ENCODE assay signal across 1 cellular context in the genomic region with DNA sequence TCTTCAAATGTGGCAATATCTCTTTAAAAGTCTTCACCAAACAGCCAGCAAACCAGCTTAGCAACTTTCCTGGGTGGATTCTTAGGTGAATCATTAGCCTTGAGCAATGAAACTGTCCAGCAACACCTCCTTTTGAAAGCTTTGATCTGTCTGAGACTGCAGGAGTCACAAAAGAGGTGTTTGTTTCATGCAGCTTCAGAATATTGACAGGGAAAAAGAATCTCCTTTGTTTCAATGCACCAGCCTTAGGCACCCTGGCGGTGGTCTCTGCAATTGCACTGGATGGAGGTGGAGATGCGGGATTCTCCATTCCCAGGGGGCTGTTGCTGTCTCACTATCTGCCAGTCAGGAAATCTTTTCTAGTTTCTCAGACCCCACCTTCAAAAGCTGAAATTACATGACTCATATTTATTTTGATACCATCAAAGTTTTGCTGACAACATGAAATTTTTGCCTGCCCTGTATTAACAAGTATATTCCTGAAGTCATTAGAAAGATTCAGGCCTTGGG.
TF ChIP-seq lines count a peak whose summit lies in the region.

No MANE protein-coding gene starts in this region.

TF ChIP-seq in HepG2, 621 proteins besides CTCF, POLR2A, EP300 and RAD21 (continued from another document and continues in another):
- TF ChIP-seq, protein P1, sequence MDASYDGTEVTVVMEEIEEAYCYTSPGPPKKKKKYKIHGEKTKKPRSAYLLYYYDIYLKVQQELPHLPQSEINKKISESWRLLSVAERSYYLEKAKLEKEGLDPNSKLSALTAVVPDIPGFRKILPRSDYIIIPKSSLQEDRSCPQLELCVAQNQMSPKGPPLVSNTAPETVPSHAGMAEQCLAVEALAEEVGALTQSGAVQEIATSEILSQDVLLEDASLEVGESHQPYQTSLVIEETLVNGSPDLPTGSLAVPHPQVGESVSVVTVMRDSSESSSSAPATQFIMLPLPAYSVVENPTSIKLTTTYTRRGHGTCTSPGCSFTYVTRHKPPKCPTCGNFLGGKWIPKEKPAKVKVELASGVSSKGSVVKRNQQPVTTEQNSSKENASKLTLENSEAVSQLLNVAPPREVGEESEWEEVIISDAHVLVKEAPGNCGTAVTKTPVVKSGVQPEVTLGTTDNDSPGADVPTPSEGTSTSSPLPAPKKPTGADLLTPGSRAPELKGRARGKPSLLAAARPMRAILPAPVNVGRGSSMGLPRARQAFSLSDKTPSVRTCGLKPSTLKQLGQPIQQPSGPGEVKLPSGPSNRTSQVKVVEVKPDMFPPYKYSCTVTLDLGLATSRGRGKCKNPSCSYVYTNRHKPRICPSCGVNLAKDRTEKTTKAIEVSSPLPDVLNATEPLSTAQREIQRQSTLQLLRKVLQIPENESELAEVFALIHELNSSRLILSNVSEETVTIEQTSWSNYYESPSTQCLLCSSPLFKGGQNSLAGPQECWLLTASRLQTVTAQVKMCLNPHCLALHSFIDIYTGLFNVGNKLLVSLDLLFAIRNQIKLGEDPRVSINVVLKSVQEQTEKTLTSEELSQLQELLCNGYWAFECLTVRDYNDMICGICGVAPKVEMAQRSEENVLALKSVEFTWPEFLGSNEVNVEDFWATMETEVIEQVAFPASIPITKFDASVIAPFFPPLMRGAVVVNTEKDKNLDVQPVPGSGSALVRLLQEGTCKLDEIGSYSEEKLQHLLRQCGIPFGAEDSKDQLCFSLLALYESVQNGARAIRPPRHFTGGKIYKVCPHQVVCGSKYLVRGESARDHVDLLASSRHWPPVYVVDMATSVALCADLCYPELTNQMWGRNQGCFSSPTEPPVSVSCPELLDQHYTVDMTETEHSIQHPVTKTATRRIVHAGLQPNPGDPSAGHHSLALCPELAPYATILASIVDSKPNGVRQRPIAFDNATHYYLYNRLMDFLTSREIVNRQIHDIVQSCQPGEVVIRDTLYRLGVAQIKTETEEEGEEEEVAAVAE (CRISPR knock-in tag; IDR thresholded peaks at IDR 0.05; ENCODE audit: borderline replicate concordance) = peak; percentile 60; the same call in 1 of the 2 replicates
- TF ChIP-seq ELF3 (CRISPR knock-in tag; IDR thresholded peaks at IDR 0.05) (peak; percentile 81), MXI1 (IDR thresholded peaks at IDR 0.05; ENCODE audit: borderline replicate concordance, low read depth, low read length) (0 out of 3 replicates have a peak, but pooled peaks have one; percentile 8), SP140L (CRISPR knock-in tag; IDR thresholded peaks at IDR 0.05; ENCODE audit: borderline replicate concordance) (0 out of 2 replicates have a peak, but pooled peaks have one; percentile 75), KLF9 (CRISPR knock-in tag; IDR thresholded peaks at IDR 0.05; ENCODE audit: low read depth) (no peak), BHLHE40 (IDR thresholded peaks at IDR 0.05; ENCODE audit: low read length) (peak; percentile 46; the same call in 1 of the 2 replicates), ETV5 (CRISPR knock-in tag; IDR thresholded peaks at IDR 0.05; ENCODE audit: borderline replicate concordance) (peak; percentile 64; the same call in 1 of the 2 replicates), ZNF839 (CRISPR knock-in tag; IDR thresholded peaks at IDR 0.05; ENCODE audit: borderline replicate concordance) (no peak), ZNF766 (CRISPR knock-in tag; IDR thresholded peaks at IDR 0.05; ENCODE audit: borderline replicate concordance) (no peak), CBX5 (CRISPR knock-in tag; IDR thresholded peaks at IDR 0.05; ENCODE audit: borderline replicate concordance) (peak; percentile 61; the same call in 1 of the 2 replicates), FOXO1 (CRISPR knock-in tag; IDR thresholded peaks at IDR 0.05) (peak; percentile 80), PCBP2 (optimal IDR thresholded peaks at IDR 0.05; ENCODE audit: low read depth, low read length, poor library complexity, severe bottlenecking) (no peak)
- TF ChIP-seq, protein P2, sequence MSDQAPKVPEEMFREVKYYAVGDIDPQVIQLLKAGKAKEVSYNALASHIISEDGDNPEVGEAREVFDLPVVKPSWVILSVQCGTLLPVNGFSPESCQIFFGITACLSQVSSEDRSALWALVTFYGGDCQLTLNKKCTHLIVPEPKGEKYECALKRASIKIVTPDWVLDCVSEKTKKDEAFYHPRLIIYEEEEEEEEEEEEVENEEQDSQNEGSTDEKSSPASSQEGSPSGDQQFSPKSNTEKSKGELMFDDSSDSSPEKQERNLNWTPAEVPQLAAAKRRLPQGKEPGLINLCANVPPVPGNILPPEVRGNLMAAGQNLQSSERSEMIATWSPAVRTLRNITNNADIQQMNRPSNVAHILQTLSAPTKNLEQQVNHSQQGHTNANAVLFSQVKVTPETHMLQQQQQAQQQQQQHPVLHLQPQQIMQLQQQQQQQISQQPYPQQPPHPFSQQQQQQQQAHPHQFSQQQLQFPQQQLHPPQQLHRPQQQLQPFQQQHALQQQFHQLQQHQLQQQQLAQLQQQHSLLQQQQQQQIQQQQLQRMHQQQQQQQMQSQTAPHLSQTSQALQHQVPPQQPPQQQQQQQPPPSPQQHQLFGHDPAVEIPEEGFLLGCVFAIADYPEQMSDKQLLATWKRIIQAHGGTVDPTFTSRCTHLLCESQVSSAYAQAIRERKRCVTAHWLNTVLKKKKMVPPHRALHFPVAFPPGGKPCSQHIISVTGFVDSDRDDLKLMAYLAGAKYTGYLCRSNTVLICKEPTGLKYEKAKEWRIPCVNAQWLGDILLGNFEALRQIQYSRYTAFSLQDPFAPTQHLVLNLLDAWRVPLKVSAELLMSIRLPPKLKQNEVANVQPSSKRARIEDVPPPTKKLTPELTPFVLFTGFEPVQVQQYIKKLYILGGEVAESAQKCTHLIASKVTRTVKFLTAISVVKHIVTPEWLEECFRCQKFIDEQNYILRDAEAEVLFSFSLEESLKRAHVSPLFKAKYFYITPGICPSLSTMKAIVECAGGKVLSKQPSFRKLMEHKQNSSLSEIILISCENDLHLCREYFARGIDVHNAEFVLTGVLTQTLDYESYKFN (CRISPR knock-in tag; conservative IDR thresholded peaks at IDR 0.05) = peak; percentile 90
- TF ChIP-seq, protein P3, sequence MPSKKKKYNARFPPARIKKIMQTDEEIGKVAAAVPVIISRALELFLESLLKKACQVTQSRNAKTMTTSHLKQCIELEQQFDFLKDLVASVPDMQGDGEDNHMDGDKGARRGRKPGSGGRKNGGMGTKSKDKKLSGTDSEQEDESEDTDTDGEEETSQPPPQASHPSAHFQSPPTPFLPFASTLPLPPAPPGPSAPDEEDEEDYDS (CRISPR knock-in tag; IDR thresholded peaks at IDR 0.05) = peak; percentile 56; the same call in 1 of the 2 replicates
- TF ChIP-seq, protein P4, sequence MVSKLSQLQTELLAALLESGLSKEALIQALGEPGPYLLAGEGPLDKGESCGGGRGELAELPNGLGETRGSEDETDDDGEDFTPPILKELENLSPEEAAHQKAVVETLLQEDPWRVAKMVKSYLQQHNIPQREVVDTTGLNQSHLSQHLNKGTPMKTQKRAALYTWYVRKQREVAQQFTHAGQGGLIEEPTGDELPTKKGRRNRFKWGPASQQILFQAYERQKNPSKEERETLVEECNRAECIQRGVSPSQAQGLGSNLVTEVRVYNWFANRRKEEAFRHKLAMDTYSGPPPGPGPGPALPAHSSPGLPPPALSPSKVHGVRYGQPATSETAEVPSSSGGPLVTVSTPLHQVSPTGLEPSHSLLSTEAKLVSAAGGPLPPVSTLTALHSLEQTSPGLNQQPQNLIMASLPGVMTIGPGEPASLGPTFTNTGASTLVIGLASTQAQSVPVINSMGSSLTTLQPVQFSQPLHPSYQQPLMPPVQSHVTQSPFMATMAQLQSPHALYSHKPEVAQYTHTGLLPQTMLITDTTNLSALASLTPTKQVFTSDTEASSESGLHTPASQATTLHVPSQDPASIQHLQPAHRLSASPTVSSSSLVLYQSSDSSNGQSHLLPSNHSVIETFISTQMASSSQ (IDR thresholded peaks at IDR 0.05; ENCODE audit: low read depth) = peak; percentile 94
- TF ChIP-seq, protein P4 (CRISPR knock-in tag; IDR thresholded peaks at IDR 0.05; ENCODE audit: borderline replicate concordance) = peak; percentile 96
- TF ChIP-seq, protein P5, sequence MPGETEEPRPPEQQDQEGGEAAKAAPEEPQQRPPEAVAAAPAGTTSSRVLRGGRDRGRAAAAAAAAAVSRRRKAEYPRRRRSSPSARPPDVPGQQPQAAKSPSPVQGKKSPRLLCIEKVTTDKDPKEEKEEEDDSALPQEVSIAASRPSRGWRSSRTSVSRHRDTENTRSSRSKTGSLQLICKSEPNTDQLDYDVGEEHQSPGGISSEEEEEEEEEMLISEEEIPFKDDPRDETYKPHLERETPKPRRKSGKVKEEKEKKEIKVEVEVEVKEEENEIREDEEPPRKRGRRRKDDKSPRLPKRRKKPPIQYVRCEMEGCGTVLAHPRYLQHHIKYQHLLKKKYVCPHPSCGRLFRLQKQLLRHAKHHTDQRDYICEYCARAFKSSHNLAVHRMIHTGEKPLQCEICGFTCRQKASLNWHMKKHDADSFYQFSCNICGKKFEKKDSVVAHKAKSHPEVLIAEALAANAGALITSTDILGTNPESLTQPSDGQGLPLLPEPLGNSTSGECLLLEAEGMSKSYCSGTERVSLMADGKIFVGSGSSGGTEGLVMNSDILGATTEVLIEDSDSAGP (CRISPR knock-in tag; IDR thresholded peaks at IDR 0.05; ENCODE audit: borderline replicate concordance) = peak; percentile 91
- TF ChIP-seq, protein P6, sequence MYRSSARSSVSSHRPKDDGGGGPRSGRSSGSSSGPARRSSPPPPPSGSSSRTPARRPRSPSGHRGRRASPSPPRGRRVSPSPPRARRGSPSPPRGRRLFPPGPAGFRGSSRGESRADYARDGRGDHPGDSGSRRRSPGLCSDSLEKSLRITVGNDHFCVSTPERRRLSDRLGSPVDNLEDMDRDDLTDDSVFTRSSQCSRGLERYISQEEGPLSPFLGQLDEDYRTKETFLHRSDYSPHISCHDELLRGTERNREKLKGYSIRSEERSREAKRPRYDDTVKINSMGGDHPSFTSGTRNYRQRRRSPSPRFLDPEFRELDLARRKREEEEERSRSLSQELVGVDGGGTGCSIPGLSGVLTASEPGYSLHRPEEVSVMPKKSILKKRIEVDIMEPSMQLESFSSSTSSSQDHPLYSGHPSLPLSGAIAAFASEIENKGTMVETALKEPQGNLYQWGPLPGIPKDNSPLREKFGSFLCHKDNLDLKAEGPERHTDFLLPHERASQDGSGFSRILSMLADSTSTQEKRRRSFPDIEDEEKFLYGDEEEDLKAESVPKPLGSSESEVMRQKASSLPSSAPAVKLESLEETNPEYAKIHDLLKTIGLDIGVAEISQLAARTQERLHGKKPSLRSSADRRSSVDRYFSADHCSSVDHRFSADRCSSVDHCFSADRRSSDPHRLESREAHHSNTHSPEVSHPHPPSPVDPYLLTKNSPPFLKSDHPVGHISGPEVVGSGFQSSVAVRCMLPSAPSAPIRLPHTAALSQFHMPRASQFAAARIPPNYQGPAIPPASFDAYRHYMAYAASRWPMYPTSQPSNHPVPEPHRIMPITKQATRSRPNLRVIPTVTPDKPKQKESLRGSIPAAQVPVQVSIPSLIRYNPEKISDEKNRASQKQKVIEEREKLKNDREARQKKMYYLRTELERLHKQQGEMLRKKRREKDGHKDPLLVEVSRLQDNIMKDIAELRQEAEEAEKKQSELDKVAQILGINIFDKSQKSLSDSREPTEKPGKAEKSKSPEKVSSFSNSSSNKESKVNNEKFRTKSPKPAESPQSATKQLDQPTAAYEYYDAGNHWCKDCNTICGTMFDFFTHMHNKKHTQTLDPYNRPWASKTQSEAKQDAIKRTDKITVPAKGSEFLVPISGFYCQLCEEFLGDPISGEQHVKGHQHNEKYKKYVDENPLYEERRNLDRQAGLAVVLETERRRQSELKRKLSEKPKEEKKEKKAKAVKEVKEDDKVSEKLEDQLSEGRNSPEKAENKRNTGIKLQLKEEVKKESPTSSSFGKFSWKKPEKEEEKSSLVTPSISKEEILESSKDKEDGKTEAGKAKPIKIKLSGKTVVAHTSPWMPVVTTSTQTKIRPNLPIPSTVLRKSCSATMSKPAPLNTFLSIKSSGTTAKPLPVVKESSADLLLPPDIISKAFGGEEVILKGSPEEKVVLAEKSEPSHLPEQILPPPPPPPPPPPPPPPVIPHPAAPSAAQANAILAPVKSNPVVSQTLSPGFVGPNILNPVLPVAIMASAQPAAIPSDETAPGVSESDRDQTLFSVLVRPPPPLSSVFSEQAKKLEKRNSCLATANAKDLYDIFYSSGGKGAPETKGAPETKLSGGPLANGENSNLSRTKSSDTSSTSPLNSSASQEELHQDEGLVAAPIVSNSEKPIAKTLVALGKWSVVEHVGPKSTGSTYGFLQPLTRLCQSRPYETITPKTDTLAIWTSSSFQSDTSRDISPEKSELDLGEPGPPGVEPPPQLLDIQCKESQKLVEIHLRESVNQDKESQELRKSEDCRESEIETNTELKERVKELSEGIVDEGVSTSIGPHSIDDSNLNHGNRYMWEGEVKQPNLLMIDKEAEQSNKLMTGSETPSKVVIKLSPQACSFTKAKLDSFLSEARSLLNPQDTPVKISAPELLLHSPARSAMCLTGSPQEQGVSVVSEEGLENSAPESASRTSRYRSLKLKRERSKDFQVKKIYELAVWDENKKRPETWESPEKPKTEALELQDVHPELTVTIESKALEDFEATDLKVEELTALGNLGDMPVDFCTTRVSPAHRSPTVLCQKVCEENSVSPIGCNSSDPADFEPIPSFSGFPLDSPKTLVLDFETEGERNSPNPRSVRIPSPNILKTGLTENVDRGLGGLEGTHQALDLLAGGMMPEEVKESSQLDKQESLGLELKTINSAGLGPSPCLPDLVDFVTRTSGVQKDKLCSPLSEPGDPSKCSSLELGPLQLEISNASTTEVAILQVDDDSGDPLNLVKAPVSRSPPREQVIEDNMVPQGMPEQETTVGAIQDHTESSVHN (CRISPR knock-in tag; IDR thresholded peaks at IDR 0.05) = no peak
